1 cellular context compared by ENCODE assay signal in the genomic region with DNA sequence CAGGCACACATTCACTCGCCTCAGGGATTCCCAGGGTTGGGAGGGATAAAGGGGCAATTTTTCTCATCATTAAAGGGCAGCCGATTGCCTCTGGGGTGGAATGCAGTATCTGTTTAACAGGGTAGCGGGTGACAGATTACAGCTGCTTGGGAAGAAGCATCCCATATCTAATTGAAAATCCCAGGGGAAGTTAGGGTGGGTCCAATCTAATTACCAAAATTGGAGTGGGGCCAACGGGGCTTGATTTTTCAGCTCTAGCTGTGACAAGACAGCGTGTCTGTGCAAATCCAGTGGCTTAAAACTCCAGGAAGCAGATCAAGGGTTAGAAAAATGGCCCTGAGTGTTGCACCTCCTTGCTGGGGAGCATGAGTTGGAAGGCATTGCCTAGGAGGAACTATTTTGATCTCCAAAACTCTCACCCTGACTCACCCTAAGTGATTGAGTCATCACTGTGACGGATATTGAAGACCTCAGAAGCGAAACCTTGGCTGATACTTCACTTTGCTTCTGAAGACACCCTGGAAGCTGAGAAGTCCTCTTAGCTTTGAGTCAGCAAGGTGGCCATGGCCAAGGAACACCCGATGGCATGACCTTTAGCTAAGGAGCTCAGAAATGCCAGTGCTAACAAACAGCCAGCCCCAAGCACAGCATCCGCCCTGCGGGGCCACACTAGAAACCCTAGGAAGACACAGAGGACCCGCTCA.
TF ChIP-seq lines count a peak whose summit lies in the region.

No MANE protein-coding gene starts in this region.

TF ChIP-seq in SK-N-SH, 30 proteins besides CTCF, POLR2A, EP300 and RAD21:
- TF ChIP-seq, protein P1, sequence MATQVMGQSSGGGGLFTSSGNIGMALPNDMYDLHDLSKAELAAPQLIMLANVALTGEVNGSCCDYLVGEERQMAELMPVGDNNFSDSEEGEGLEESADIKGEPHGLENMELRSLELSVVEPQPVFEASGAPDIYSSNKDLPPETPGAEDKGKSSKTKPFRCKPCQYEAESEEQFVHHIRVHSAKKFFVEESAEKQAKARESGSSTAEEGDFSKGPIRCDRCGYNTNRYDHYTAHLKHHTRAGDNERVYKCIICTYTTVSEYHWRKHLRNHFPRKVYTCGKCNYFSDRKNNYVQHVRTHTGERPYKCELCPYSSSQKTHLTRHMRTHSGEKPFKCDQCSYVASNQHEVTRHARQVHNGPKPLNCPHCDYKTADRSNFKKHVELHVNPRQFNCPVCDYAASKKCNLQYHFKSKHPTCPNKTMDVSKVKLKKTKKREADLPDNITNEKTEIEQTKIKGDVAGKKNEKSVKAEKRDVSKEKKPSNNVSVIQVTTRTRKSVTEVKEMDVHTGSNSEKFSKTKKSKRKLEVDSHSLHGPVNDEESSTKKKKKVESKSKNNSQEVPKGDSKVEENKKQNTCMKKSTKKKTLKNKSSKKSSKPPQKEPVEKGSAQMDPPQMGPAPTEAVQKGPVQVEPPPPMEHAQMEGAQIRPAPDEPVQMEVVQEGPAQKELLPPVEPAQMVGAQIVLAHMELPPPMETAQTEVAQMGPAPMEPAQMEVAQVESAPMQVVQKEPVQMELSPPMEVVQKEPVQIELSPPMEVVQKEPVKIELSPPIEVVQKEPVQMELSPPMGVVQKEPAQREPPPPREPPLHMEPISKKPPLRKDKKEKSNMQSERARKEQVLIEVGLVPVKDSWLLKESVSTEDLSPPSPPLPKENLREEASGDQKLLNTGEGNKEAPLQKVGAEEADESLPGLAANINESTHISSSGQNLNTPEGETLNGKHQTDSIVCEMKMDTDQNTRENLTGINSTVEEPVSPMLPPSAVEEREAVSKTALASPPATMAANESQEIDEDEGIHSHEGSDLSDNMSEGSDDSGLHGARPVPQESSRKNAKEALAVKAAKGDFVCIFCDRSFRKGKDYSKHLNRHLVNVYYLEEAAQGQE (IDR thresholded peaks at IDR 0.05; ENCODE audit: low read depth, low read length): no peak
- TF ChIP-seq, protein P2, sequence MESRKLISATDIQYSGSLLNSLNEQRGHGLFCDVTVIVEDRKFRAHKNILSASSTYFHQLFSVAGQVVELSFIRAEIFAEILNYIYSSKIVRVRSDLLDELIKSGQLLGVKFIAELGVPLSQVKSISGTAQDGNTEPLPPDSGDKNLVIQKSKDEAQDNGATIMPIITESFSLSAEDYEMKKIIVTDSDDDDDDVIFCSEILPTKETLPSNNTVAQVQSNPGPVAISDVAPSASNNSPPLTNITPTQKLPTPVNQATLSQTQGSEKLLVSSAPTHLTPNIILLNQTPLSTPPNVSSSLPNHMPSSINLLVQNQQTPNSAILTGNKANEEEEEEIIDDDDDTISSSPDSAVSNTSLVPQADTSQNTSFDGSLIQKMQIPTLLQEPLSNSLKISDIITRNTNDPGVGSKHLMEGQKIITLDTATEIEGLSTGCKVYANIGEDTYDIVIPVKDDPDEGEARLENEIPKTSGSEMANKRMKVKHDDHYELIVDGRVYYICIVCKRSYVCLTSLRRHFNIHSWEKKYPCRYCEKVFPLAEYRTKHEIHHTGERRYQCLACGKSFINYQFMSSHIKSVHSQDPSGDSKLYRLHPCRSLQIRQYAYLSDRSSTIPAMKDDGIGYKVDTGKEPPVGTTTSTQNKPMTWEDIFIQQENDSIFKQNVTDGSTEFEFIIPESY (IDR thresholded peaks at IDR 0.05; ENCODE audit: borderline replicate concordance, low read depth): no peak
- TF ChIP-seq, protein P3, sequence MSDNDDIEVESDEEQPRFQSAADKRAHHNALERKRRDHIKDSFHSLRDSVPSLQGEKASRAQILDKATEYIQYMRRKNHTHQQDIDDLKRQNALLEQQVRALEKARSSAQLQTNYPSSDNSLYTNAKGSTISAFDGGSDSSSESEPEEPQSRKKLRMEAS (IDR thresholded peaks at IDR 0.05; ENCODE audit: low read depth): peak; percentile 54; the same call in 1 of the 2 replicates
- TF ChIP-seq TEAD4 (IDR thresholded peaks at IDR 0.05; ENCODE audit: borderline replicate concordance, insufficient read depth) (no peak), MEF2A (IDR thresholded peaks at IDR 0.05; ENCODE audit: borderline replicate concordance, low read depth) (peak; percentile 44; the same call in 1 of the 2 replicates), NFIC (IDR thresholded peaks at IDR 0.05; ENCODE audit: borderline replicate concordance) (peak; percentile 77), CHD2 (IDR thresholded peaks at IDR 0.05; ENCODE audit: low read length, partially characterized antibody) (no peak), TCF12 (IDR thresholded peaks at IDR 0.05) (peak; percentile 67), FOSL2 (IDR thresholded peaks at IDR 0.05; ENCODE audit: borderline replicate concordance, low read depth) (peak; percentile 91), RCOR1 (IDR thresholded peaks at IDR 0.05; ENCODE audit: low read length) (no peak), RXRA (IDR thresholded peaks at IDR 0.05; ENCODE audit: borderline replicate concordance, low read depth) (peak; percentile 39; the same call in 1 of the 2 replicates), MXI1 (IDR thresholded peaks at IDR 0.05; ENCODE audit: low read depth, low read length) (peak; percentile 40; the same call in 1 of the 2 replicates), JUND (IDR thresholded peaks at IDR 0.05) (peak; percentile 83), TAF1 (IDR thresholded peaks at IDR 0.05; ENCODE audit: borderline replicate concordance, low read depth, low read length) (no peak), GATA2 (CRISPR knock-in tag; IDR thresholded peaks at IDR 0.05) (peak; percentile 40; the same call in 1 of the 2 replicates), USF2 (IDR thresholded peaks at IDR 0.05; ENCODE audit: borderline replicate concordance, low read depth, low read length) (no peak), FOXJ3 (CRISPR knock-in tag; IDR thresholded peaks at IDR 0.05) (no peak)
- TF ChIP-seq, protein P4, sequence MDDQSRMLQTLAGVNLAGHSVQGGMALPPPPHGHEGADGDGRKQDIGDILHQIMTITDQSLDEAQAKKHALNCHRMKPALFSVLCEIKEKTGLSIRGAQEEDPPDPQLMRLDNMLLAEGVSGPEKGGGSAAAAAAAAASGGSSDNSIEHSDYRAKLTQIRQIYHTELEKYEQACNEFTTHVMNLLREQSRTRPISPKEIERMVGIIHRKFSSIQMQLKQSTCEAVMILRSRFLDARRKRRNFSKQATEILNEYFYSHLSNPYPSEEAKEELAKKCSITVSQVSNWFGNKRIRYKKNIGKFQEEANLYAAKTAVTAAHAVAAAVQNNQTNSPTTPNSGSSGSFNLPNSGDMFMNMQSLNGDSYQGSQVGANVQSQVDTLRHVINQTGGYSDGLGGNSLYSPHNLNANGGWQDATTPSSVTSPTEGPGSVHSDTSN (IDR thresholded peaks at IDR 0.05): peak; percentile 79
